In genomic region chr16:17748005-17748719, GRCh38 we compare ENCODE assay signal across 21 cellular contexts.
"Had no signal": no experiment of that assay in that cellular context is flagged by ENCODE, and none has a peak within 500 bp of the region (broad histone marks: within the 10 kb centered on the region; RNA-seq: fewer than 3 reads in every experiment).

No MANE protein-coding gene starts in this region.

- H3K27me3 ChIP-seq: colonic mucosa, gastrocnemius medialis, sigmoid colon had no signal

- H3K4me1 Mint-ChIP-seq: activated CD4-positive, alpha-beta T cell treated with anti-CD3 and anti-CD28 coated beads, Interleukin-2, amount 10 ng/mL, durations not matched to agents 7 days and 5 days; activated naive CD4-positive, alpha-beta T cell treated with anti-CD3 and anti-CD28 coated beads, Interleukin-2, amount 10 ng/mL, durations not matched to agents 7 days and 5 days; central memory CD8-positive, alpha-beta T cell; natural killer cell; stimulated activated memory B cell treated with anti-CD40 and anti-IgM and Interleukin-4, amounts not matched to agents 10 μg/mL and 1 μg/mL and 100 μg/mL, for 72 hours had no signal

- H3K36me3 ChIP-seq: colonic mucosa, gastrocnemius medialis, heart left ventricle, lower lobe of right lung, sigmoid colon, thoracic aorta had no signal

- H3K4me1 ChIP-seq: colonic mucosa, gastrocnemius medialis, heart left ventricle, lower lobe of right lung had no signal

- H3K27ac ChIP-seq: colonic mucosa, gastrocnemius medialis, heart left ventricle, lower lobe of right lung, thoracic aorta had no signal

- H3K36me3 Mint-ChIP-seq: activated naive CD4-positive, alpha-beta T cell treated with anti-CD3 and anti-CD28 coated beads, Interleukin-2, amount 10 ng/mL, durations not matched to agents 7 days and 5 days; natural killer cell; stimulated activated memory B cell treated with anti-CD40 and anti-IgM and Interleukin-4, amounts not matched to agents 10 μg/mL and 1 μg/mL and 100 μg/mL, for 72 hours had no signal

- DNase-seq: activated CD4-positive, alpha-beta T cell treated with anti-CD3 and anti-CD28 coated beads, Interleukin-2, amount 10 ng/mL, durations not matched to agents 7 days and 5 days; activated CD8-positive, alpha-beta T cell treated with anti-CD3 and anti-CD28 coated beads, Interleukin-2, amount 10 ng/mL, durations not matched to agents 7 days and 5 days; activated effector memory CD4-positive, alpha-beta T cell treated with Interleukin-2 at 50 U/mL for 16 hours; activated naive CD4-positive, alpha-beta T cell treated with anti-CD3 and anti-CD28 coated beads, Interleukin-2, amount 10 ng/mL, durations not matched to agents 7 days and 5 days; activated T-cell treated with anti-CD3 and anti-CD28 coated beads, Interleukin-2, amount 50 U/mL, for 4 hours; aorta; colonic mucosa; erythroblast; gastrocnemius medialis; heart left ventricle; left colon; lower lobe of right lung; natural killer cell; nucleus accumbens; sigmoid colon; stimulated activated CD4-positive, alpha-beta T cell treated with anti-CD3 and anti-CD28 coated beads, Interleukin-4, amount 100 ng/mL, for 4 hours; T-helper 1 cell had no signal

- H3K4me3 Mint-ChIP-seq: activated CD4-positive, alpha-beta T cell treated with anti-CD3 and anti-CD28 coated beads, Interleukin-2, amount 10 ng/mL, durations not matched to agents 7 days and 5 days; activated CD8-positive, alpha-beta T cell treated with anti-CD3 and anti-CD28 coated beads, Interleukin-2, amount 10 ng/mL, durations not matched to agents 7 days and 5 days; activated naive CD4-positive, alpha-beta T cell treated with anti-CD3 and anti-CD28 coated beads, Interleukin-2, amount 10 ng/mL, durations not matched to agents 7 days and 5 days; activated T-cell treated with anti-CD3 and anti-CD28 coated beads, Interleukin-2, amount 50 U/mL, for 4 hours; central memory CD8-positive, alpha-beta T cell; natural killer cell; stimulated activated memory B cell treated with anti-CD40 and anti-IgM and Interleukin-4, amounts not matched to agents 10 μg/mL and 1 μg/mL and 100 μg/mL, for 72 hours had no signal

- ATAC-seq: activated CD4-positive, CD25-positive, alpha-beta regulatory T cell treated with anti-CD3 and anti-CD28 coated beads, Interleukin-2, amount 50 U/mL, for 24 hours; activated CD8-positive, alpha-beta T cell treated with anti-CD3 and anti-CD28 coated beads, Interleukin-2, amount 10 ng/mL, durations not matched to agents 7 days and 5 days; activated T-cell treated with anti-CD3 and anti-CD28 coated beads, Interleukin-2, amount 50 U/mL, for 4 hours; gastrocnemius medialis; heart left ventricle; left colon; lower lobe of right lung; natural killer cell; stimulated activated memory B cell treated with anti-CD40 and anti-IgM and Interleukin-4, amounts not matched to agents 10 μg/mL and 1 μg/mL and 100 μg/mL, for 72 hours had no signal

- H3K27ac Mint-ChIP-seq: activated CD4-positive, alpha-beta T cell treated with anti-CD3 and anti-CD28 coated beads, Interleukin-2, amount 10 ng/mL, durations not matched to agents 7 days and 5 days; activated CD8-positive, alpha-beta T cell treated with anti-CD3 and anti-CD28 coated beads, Interleukin-2, amount 10 ng/mL, durations not matched to agents 7 days and 5 days; activated naive CD4-positive, alpha-beta T cell treated with anti-CD3 and anti-CD28 coated beads, Interleukin-2, amount 10 ng/mL, durations not matched to agents 7 days and 5 days; natural killer cell; stimulated activated memory B cell treated with anti-CD40 and anti-IgM and Interleukin-4, amounts not matched to agents 10 μg/mL and 1 μg/mL and 100 μg/mL, for 72 hours had no signal

- H3K27me3 Mint-ChIP-seq: activated CD4-positive, alpha-beta T cell treated with anti-CD3 and anti-CD28 coated beads, Interleukin-2, amount 10 ng/mL, durations not matched to agents 7 days and 5 days; activated naive CD4-positive, alpha-beta T cell treated with anti-CD3 and anti-CD28 coated beads, Interleukin-2, amount 10 ng/mL, durations not matched to agents 7 days and 5 days; stimulated activated memory B cell treated with anti-CD40 and anti-IgM and Interleukin-4, amounts not matched to agents 10 μg/mL and 1 μg/mL and 100 μg/mL, for 72 hours had no signal

- H3K9me3 ChIP-seq: colonic mucosa, gastrocnemius medialis, lower lobe of right lung, sigmoid colon, thoracic aorta had no signal

- H3K4me3 ChIP-seq: colonic mucosa, gastrocnemius medialis, heart left ventricle, lower lobe of right lung, sigmoid colon, thoracic aorta had no signal
